In genomic region chr7:26860361-26860760, GRCh38 we compare ENCODE assay signal across 11 cellular contexts. TPM values are rescaled to one million over a fixed set of nuclear protein-coding genes. Genes with fewer than 3 reads are reported as not detected.
DNase-seq lines count a peak whose midpoint lies in the region; ATAC-seq, FAIRE-seq and TF ChIP-seq lines count a peak whose summit lies in the region.
"Had no signal": no experiment of that assay in that cellular context is flagged by ENCODE, and none has a peak within 500 bp of the region (broad histone marks: within the 10 kb centered on the region; RNA-seq: fewer than 3 reads in every experiment).

No MANE protein-coding gene starts in this region.

- H2BK15ac ChIP-seq in mesendoderm (replicated peaks; ENCODE audit: low read depth) = no peak overlapping the region

- no peaks in the 10 kb centered on the region for H3K27me3 ChIP-seq in DND-41 (ENCODE audit: insufficient read depth, low read length, poor library complexity)
- peaks cover 3% of the 10 kb centered on the region for H3K27me3 ChIP-seq in WERI-Rb-1 (ENCODE audit: insufficient read depth, low read depth, severe bottlenecking)
- peaks cover 13% of the 10 kb centered on the region for H3K27me3 ChIP-seq in mesendoderm (ENCODE audit: insufficient read depth, low read length, poor library complexity)

- H3K36me3 ChIP-seq in DND-41 (ENCODE audit: insufficient read depth, low read length) (no peaks in the 10 kb centered on the region; the same call in 1 of the 2 replicates), WERI-Rb-1 (no peaks in the 10 kb centered on the region), mesendoderm (ENCODE audit: control insufficient read depth, insufficient read depth, low read length) (no peaks in the 10 kb centered on the region)

- no peak overlapping the region for H4K8ac ChIP-seq in mesendoderm (ENCODE audit: low read depth, low read length)

- no peak overlapping the region for H3K23ac ChIP-seq in mesendoderm (ENCODE audit: low read length)

- H3K27ac ChIP-seq in DND-41 (ENCODE audit: low read length) (no peak overlapping the region), WERI-Rb-1 (no peak overlapping the region), mesendoderm (ENCODE audit: low read depth, low read length) (no peak overlapping the region)

- DNase-seq in DND-41 (no peak), KBM-7 (peak; percentile 16), WERI-Rb-1 (peak; percentile 18), mesendoderm (peak; percentile 54), GM12891 (ENCODE audit: insufficient read length, low spot score) (no peak), ureter (ENCODE audit: low spot score) (no peak)
- DNase-seq: activated gamma-delta T cell treated with Interleukin-2 at 50 U/mL for 16 hours; naive thymus-derived CD4-positive, alpha-beta T cell had no signal

- H3K4me1 ChIP-seq in DND-41 (ENCODE audit: insufficient read depth, low read length) = peaks cover 21% of the 10 kb centered on the region
- H3K4me1 ChIP-seq in mesendoderm (ENCODE audit: control insufficient read depth, low read depth, low read length) = no peaks in the 10 kb centered on the region

- H2BK5ac ChIP-seq in mesendoderm (ENCODE audit: low read length) = no peak overlapping the region

- H3K4ac ChIP-seq in mesendoderm (ENCODE audit: low read depth, low read length) = no peak overlapping the region

- FAIRE-seq in GM12891 (lab: Jason Lieb, UNC) = no peak

- no peak overlapping the region for H2AK5ac ChIP-seq in mesendoderm (ENCODE audit: low read length)

- H4K5ac ChIP-seq in mesendoderm (ENCODE audit: low read length) = no peak overlapping the region

- H4K20me1 ChIP-seq in DND-41 (ENCODE audit: insufficient read depth, low read length) = no peaks in the 10 kb centered on the region

- no peaks in the 10 kb centered on the region for H3K9me3 ChIP-seq in DND-41 (ENCODE audit: insufficient read depth, low read length, severe bottlenecking)
- H3K9me3 ChIP-seq in WERI-Rb-1 (ENCODE audit: severe bottlenecking) = no peaks in the 10 kb centered on the region

- WGBS in mesendoderm (ENCODE audit: extremely low coverage, insufficient coverage, low lambda C conversion rate) = no CpG with 5 or more reads among the region's 2 CpGs

- no peak overlapping the region for H3K56ac ChIP-seq in mesendoderm (ENCODE audit: low read length)

- H3K4me2 ChIP-seq in DND-41 (ENCODE audit: insufficient read depth, low read length) (no peak overlapping the region), mesendoderm (ENCODE audit: low read length) (no peak overlapping the region)

- no peak overlapping the region for H2AFZ ChIP-seq in DND-41 (ENCODE audit: low read depth, low read length)

- TF ChIP-seq CTCF in DND-41 (IDR thresholded peaks at IDR 0.05; ENCODE audit: borderline replicate concordance, extremely low read depth, low read length, poor library complexity, severe bottlenecking) = peak; percentile 13
- TF ChIP-seq CTCF in WERI-Rb-1 (IDR thresholded peaks at IDR 0.05; ENCODE audit: low read depth, low read length) = peak; percentile 43

- no peak overlapping the region for H2BK120ac ChIP-seq in mesendoderm (ENCODE audit: low read depth, low read length)

- ATAC-seq in DND-41 (ENCODE audit: insufficient read depth, low read depth) (no peak), GM19328 (IDR thresholded peaks at IDR 0.05; ENCODE audit: unreplicated experiment) (no peak), HG02642 (IDR thresholded peaks at IDR 0.05; ENCODE audit: poor library complexity, unreplicated experiment) (no peak)
- ATAC-seq: naive thymus-derived CD4-positive, alpha-beta T cell; WTC11 had no signal

- no peak overlapping the region for H3K4me3 ChIP-seq in DND-41 (ENCODE audit: low read depth in 1 of 2, low read length in 2 of 2)
- H3K4me3 ChIP-seq in WERI-Rb-1 (ENCODE audit: low read depth, low read length) = no peak overlapping the region
- H3K4me3 ChIP-seq in mesendoderm (ENCODE audit: low read length) = no peak overlapping the region

- no peak overlapping the region for H3K9ac ChIP-seq in DND-41 (ENCODE audit: low read depth, low read length)
- no peak overlapping the region for H3K9ac ChIP-seq in mesendoderm (ENCODE audit: low read length)

- in situ Hi-C loops in KBM-7 (cut with MboI; ENCODE audit: low pct_unique_long_range_greater_than_20kb, low sequenced_read_pairs) = no loop called here

- H3K79me1 ChIP-seq in mesendoderm (ENCODE audit: low read length) = no peaks in the 10 kb centered on the region

- peaks cover 28% of the 10 kb centered on the region for H3K79me2 ChIP-seq in DND-41 (ENCODE audit: insufficient read depth, low read length)
- H3K79me2 ChIP-seq in mesendoderm (ENCODE audit: control insufficient read depth, insufficient read depth, low read length) = no peaks in the 10 kb centered on the region

- TF ChIP-seq POLR2A in GM12891 (IDR thresholded peaks at IDR 0.05; ENCODE audit: low read depth, low read length) = no peak

- H3K18ac ChIP-seq in mesendoderm (ENCODE audit: low read length) = no peak overlapping the region

TF ChIP-seq in GM12891, 5 proteins besides CTCF, POLR2A, EP300 and RAD21:
- TF ChIP-seq PAX5 (IDR thresholded peaks at IDR 0.05; ENCODE audit: insufficient read depth, low read length, severe bottlenecking) = no peak
- no peak for TF ChIP-seq POU2F2 (IDR thresholded peaks at IDR 0.05; ENCODE audit: low read depth, low read length)
- no peak for TF ChIP-seq SPI1 (IDR thresholded peaks at IDR 0.05; ENCODE audit: low read depth, low read length)
- TF ChIP-seq TAF1 (IDR thresholded peaks at IDR 0.05; ENCODE audit: low read depth, low read length) = no peak
- no peak for TF ChIP-seq POLR2AphosphoS5 (IDR thresholded peaks at IDR 0.05; ENCODE audit: low read depth, low read length)
TF ChIP-seq in GM12891: peak in this region for 0.

RNA-seq across cellular contexts. Expression of gene SKAP2, which starts 4.0 kb away (rescaled TPM):
- polyA plus RNA-seq in mesendoderm (2013, experiment 1 of 2) = 2.9 TPM
- polyA plus RNA-seq in mesendoderm (2013, experiment 2 of 2) = 2.5 TPM
- 7.1 TPM for polyA plus RNA-seq in GM12891 (2012; ENCODE audit: low read depth, missing spikeins)
- 63.5 TPM for total RNA-seq in ureter

Comparison
In these comparisons a context has a peak if more than half of its experiments do, and no peak if none do; other contexts are left out.
1. DNase-seq: peak in KBM-7 (single experiment), WERI-Rb-1 (single experiment) and mesendoderm (single experiment); none in DND-41 (single experiment), GM12891 (single experiment) and ureter (single experiment).